Comparison of ENCODE assay signal across 1 cellular context in genomic region chr20:2815242-2815900, GRCh38.
TF ChIP-seq lines count a peak whose summit lies in the region.

No MANE protein-coding gene starts in this region.

TF ChIP-seq in A549, 52 proteins besides CTCF, POLR2A, EP300 and RAD21:
- TF ChIP-seq SMC3 (IDR thresholded peaks at IDR 0.05) (no peak), SREBF2 (IDR thresholded peaks at IDR 0.05) (no peak), KDM1A (IDR thresholded peaks at IDR 0.05; ENCODE audit: low read depth) (no peak)
- TF ChIP-seq, protein P1, sequence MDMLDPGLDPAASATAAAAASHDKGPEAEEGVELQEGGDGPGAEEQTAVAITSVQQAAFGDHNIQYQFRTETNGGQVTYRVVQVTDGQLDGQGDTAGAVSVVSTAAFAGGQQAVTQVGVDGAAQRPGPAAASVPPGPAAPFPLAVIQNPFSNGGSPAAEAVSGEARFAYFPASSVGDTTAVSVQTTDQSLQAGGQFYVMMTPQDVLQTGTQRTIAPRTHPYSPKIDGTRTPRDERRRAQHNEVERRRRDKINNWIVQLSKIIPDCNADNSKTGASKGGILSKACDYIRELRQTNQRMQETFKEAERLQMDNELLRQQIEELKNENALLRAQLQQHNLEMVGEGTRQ (IDR thresholded peaks at IDR 0.05) = no peak
